In genomic region chr4:159748834-159749444, GRCh38 we compare ENCODE assay signal across 33 cellular contexts.
"Had no signal": no experiment of that assay in that cellular context is flagged by ENCODE, and none has a peak within 500 bp of the region (broad histone marks: within the 10 kb centered on the region; RNA-seq: fewer than 3 reads in every experiment).

No MANE protein-coding gene starts in this region.

- H3K9me3 ChIP-seq: MG63 had no signal

- H3K27me3 ChIP-seq: MG63 had no signal

- DNase-seq: Karpas-422, Kasumi-1, MG63, MM.1S, MV-4-11, NCI-H1048, NCI-H1092, NCI-H1092 treated with DMSO at 0.1 percent for 48 hours, NCI-H1105, NCI-H1105 treated with DMSO at 0.1 percent for 48 hours, NCI-H1417 treated with DMSO at 0.1 percent for 48 hours, NCI-H1436, NCI-H1436 treated with DMSO at 0.1 percent for 48 hours, NCI-H146, NCI-H1694, NCI-H1694 treated with DMSO at 0.1 percent for 48 hours, NCI-H187, NCI-H187 treated with DMSO at 0.1 percent for 48 hours, NCI-H1930, NCI-H2029, NCI-H2029 treated with DMSO at 0.1 percent for 48 hours, NCI-H2081, NCI-H2081 treated with DMSO at 0.1 percent for 48 hours, NCI-H2107, NCI-H2171, NCI-H2171 treated with DMSO at 0.1 percent for 48 hours, NCI-H2227 treated with DMSO at 0.1 percent for 48 hours, NCI-H226, NCI-H345, NCI-H446, NCI-H446 treated with DMSO at 0.1 percent for 48 hours, NCI-H510A had no signal

- H3K4me3 ChIP-seq: MG63 had no signal

- H3K36me3 ChIP-seq: MG63 had no signal

- H3K9ac ChIP-seq: KMS-11 had no signal

- H3K27ac ChIP-seq: KMS-11 had no signal

- H3K4me2 ChIP-seq: KMS-11 had no signal
